8 cellular contexts compared by ENCODE assay signal in the genomic region with DNA sequence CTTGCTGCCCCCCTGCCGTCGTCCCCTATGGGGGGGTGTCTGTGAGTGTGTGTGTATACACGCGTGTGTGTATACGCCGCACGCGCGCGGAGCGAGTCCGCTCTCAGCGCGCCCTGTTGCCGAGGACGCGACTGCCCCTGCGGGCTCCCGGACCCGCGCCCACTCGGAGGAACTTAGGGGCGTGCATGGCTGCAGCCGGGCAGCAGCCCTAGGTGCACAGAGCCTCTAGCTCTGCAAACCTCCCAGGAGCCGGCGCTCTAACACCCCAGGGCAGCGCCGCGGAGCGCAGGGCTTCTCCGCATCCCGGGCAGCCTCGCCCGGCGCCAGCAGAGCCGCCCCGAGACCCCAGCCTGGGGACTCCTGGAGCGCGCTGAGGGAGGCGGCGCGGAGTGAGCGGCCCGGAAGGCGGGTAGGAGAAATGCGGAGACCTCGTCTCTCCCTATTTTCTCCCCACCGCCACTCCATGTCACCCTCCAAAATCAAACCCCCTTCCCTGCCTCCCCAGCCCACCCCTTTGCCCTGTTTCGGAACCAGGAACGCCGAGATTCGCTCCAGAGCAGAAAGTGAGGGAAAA. TPM values are rescaled to one million over a fixed set of nuclear protein-coding genes. Genes with fewer than 3 reads are reported as not detected.
DNase-seq lines count a peak whose midpoint lies in the region; ATAC-seq, FAIRE-seq and TF ChIP-seq lines count a peak whose summit lies in the region.

No MANE protein-coding gene starts in this region.

- intact Hi-C loops in endothelial cell of umbilical vein (cut with micrococcal nuclease), result loop anchor here (2.0 to 10.0 kb wide), 3 partner anchors 40 to 206 kb away; a partner anchor contains a TSS
- intact Hi-C loops in transverse colon (cut with DNase I; ENCODE audit: low total_unique reads), result loop anchor here (2.0 to 5.0 kb wide), 2 partner anchors 46 to 104 kb away; no protein-coding TSS in a partner anchor

- 0% methylated on average over 3 to 41 of the region's 52 CpGs for WGBS in transverse colon (ENCODE audit: low coverage in 1 of 2), 2 donors

- peaks cover 6% of the 10 kb centered on the region for H3K9me3 Mint-ChIP-seq in activated CD4-positive, alpha-beta T cell treated with anti-CD3 and anti-CD28 coated beads, Interleukin-2, amount 10 ng/mL, durations not matched to agents 7 days and 5 days

- H3K27ac ChIP-seq in BLaER1, result peak overlapping the region; percentile 89
- H3K27ac ChIP-seq in KMS-11, result peak overlapping the region; percentile 93
- H3K27ac ChIP-seq in endothelial cell of umbilical vein (ENCODE audit: insufficient read depth, low read depth, low read length), result peak overlapping the region; percentile 90
- peak overlapping the region; percentile 90 to 97 (median 94) for H3K27ac ChIP-seq in transverse colon

- peaks cover 40% of the 10 kb centered on the region for H4K20me1 ChIP-seq in BLaER1
- H4K20me1 ChIP-seq in KMS-11 (ENCODE audit: insufficient read depth), result no peaks in the 10 kb centered on the region
- H4K20me1 ChIP-seq in endothelial cell of umbilical vein (replicated peaks; ENCODE audit: control insufficient read depth, extremely low read depth, insufficient read depth, low read length), result peaks cover 2% of the 10 kb centered on the region

- DNase-seq in activated CD4-positive, alpha-beta T cell treated with anti-CD3 and anti-CD28 coated beads, Interleukin-2, amount 10 ng/mL, durations not matched to agents 7 days and 5 days, result no peak
- DNase-seq in endothelial cell of umbilical vein (ENCODE audit: low read depth, low spot score), result peak; percentile 48
- DNase-seq in transverse colon, result peak; percentile 48
- no peak for DNase-seq in GM19240 (ENCODE audit: insufficient read length, low spot score)

- H3K4me1 ChIP-seq in BLaER1, result peaks cover 59% of the 10 kb centered on the region
- H3K4me1 ChIP-seq in KMS-11 (ENCODE audit: low read depth, poor library complexity, severe bottlenecking), result peaks cover 51% of the 10 kb centered on the region
- H3K4me1 ChIP-seq in endothelial cell of umbilical vein (ENCODE audit: control insufficient read depth, extremely low read depth, insufficient read depth, low read length), result peaks cover 21% of the 10 kb centered on the region
- peaks cover 56% of the 10 kb centered on the region for H3K4me1 ChIP-seq in mononuclear cell (ENCODE audit: insufficient read depth, low read length)
- peaks cover 10 to 47% (median 30%) of the 10 kb centered on the region in 4 donors for H3K4me1 ChIP-seq in transverse colon

- FAIRE-seq in endothelial cell of umbilical vein (lab: Jason Lieb, UNC), result no peak

- POLR2A ChIA-PET in activated CD4-positive, alpha-beta T cell treated with anti-CD3 and anti-CD28 coated beads, Interleukin-2, amount 10 ng/mL, durations not matched to agents 7 days and 5 days (lab: Charles Lee), result no interaction called here
- POLR2A ChIA-PET in endothelial cell of umbilical vein (lab: Charles Lee), result interaction anchor here (0.6 to 2.0 kb wide), 3 partner anchors 53 to 647 kb away, joined by 8 to 10 read pairs (median 8); no protein-coding TSS in a partner anchor

- peak overlapping the region; percentile 90 for H3K27ac Mint-ChIP-seq in activated CD4-positive, alpha-beta T cell treated with anti-CD3 and anti-CD28 coated beads, Interleukin-2, amount 10 ng/mL, durations not matched to agents 7 days and 5 days

- TF ChIP-seq POLR2A in endothelial cell of umbilical vein (IDR thresholded peaks at IDR 0.05; ENCODE audit: low read depth, low read length) (no peak), transverse colon (IDR thresholded peaks at IDR 0.05) (no peak)

- peak overlapping the region; percentile 87 for H3K4me3 Mint-ChIP-seq in activated CD4-positive, alpha-beta T cell treated with anti-CD3 and anti-CD28 coated beads, Interleukin-2, amount 10 ng/mL, durations not matched to agents 7 days and 5 days

- peak; percentile 25 for ATAC-seq in GM18520 (IDR thresholded peaks at IDR 0.05; ENCODE audit: unreplicated experiment)

- no peaks in the 10 kb centered on the region for H3K27me3 Mint-ChIP-seq in activated CD4-positive, alpha-beta T cell treated with anti-CD3 and anti-CD28 coated beads, Interleukin-2, amount 10 ng/mL, durations not matched to agents 7 days and 5 days

- H3K9me1 ChIP-seq in endothelial cell of umbilical vein (replicated peaks; ENCODE audit: control insufficient read depth, extremely low read depth, insufficient read depth, low read length), result no peaks in the 10 kb centered on the region

- in situ Hi-C loops in transverse colon (cut with MboI; ENCODE audit: low pct_ligation_motif_present in 1 of 4, low pct_unique_long_range_greater_than_20kb in 1 of 4, low sequenced_read_pairs in 3 of 4), result loop anchor here in 1 of 4 donors (10.0 kb wide), 1 partner anchor 86 kb away; no protein-coding TSS in a partner anchor

- dilution Hi-C loops in endothelial cell of umbilical vein (cut with MboI; ENCODE audit: extremely low pct_ligation_motif_present, low sequenced_read_pairs), result no loop called here

- H3K27me3 ChIP-seq in BLaER1 (no peaks in the 10 kb centered on the region), KMS-11 (ENCODE audit: insufficient read depth, low read depth) (no peaks in the 10 kb centered on the region), endothelial cell of umbilical vein (ENCODE audit: control insufficient read depth in 2 of 2, insufficient read depth in 2 of 2, low read length in 2 of 2) (no peaks in the 10 kb centered on the region), mononuclear cell (ENCODE audit: insufficient read depth, low read length) (no peaks in the 10 kb centered on the region), transverse colon (no peaks in the 10 kb centered on the region)

- peak overlapping the region; percentile 89 for H3K9ac ChIP-seq in BLaER1
- peak overlapping the region; percentile 79 for H3K9ac ChIP-seq in KMS-11
- H3K9ac ChIP-seq in endothelial cell of umbilical vein (replicated peaks; ENCODE audit: extremely low read depth, insufficient read depth, low read length), result peak overlapping the region; percentile 85

- CTCF ChIA-PET in activated CD4-positive, alpha-beta T cell treated with anti-CD3 and anti-CD28 coated beads, Interleukin-2, amount 10 ng/mL, durations not matched to agents 7 days and 5 days (lab: Charles Lee), result interaction anchor here (0.8 to 1.8 kb wide), 3 partner anchors 9 to 27 kb away, joined by 3 to 8 read pairs (median 6); no protein-coding TSS in a partner anchor
- CTCF ChIA-PET in endothelial cell of umbilical vein (lab: Charles Lee), result interaction anchor here (1.0 to 2.0 kb wide), 8 partner anchors 76 to 112 kb away, joined by 3 to 13 read pairs (median 4); no protein-coding TSS in a partner anchor

- peaks cover 41% of the 10 kb centered on the region for H3K4me1 Mint-ChIP-seq in activated CD4-positive, alpha-beta T cell treated with anti-CD3 and anti-CD28 coated beads, Interleukin-2, amount 10 ng/mL, durations not matched to agents 7 days and 5 days

- H3K79me2 ChIP-seq in KMS-11 (ENCODE audit: insufficient read depth, low read depth) (peaks cover 37% of the 10 kb centered on the region; the same call in 1 of the 2 replicates), endothelial cell of umbilical vein (ENCODE audit: control insufficient read depth, insufficient read depth, low read length) (peaks cover 24% of the 10 kb centered on the region)

- peak overlapping the region; percentile 85 for H3K4me3 ChIP-seq in BLaER1
- peak overlapping the region; percentile 87 for H3K4me3 ChIP-seq in KMS-11 (IDR thresholded peaks at IDR 0.05; ENCODE audit: insufficient read depth, low read depth, low read length)
- H3K4me3 ChIP-seq in endothelial cell of umbilical vein (replicated peaks in 1 of 3; ENCODE audit: insufficient read depth in 1 of 3, low read depth in 1 of 3, low read length in 3 of 3), result peak overlapping the region; percentile 68 to 89 (median 70)
- H3K4me3 ChIP-seq in mononuclear cell (ENCODE audit: low read length), result peak overlapping the region; percentile 72
- H3K4me3 ChIP-seq in transverse colon, result peak overlapping the region; percentile 66 to 96 (median 82)

- peak overlapping the region; percentile 99 for H3K4me2 ChIP-seq in BLaER1
- H3K4me2 ChIP-seq in KMS-11, result peak overlapping the region; percentile 82; the same call in 1 of the 2 replicates
- H3K4me2 ChIP-seq in endothelial cell of umbilical vein (ENCODE audit: insufficient read depth, low read length), result peak overlapping the region; percentile 93

- peak overlapping the region; percentile 98 for H2AFZ ChIP-seq in KMS-11 (ENCODE audit: low read depth)
- H2AFZ ChIP-seq in endothelial cell of umbilical vein (ENCODE audit: low read depth, low read length), result peak overlapping the region; percentile 81

- TF ChIP-seq CTCF in KMS-11 (conservative IDR thresholded peaks at IDR 0.05; ENCODE audit: low read depth, low read length) (no peak), endothelial cell of umbilical vein (IDR thresholded peaks at IDR 0.05; ENCODE audit: extremely low read depth in 1 of 2, insufficient read depth in 1 of 2, low read depth in 1 of 2, low read length in 2 of 2) (no peak), transverse colon (IDR thresholded peaks at IDR 0.05) (no peak)

- H3K36me3 Mint-ChIP-seq in activated CD4-positive, alpha-beta T cell treated with anti-CD3 and anti-CD28 coated beads, Interleukin-2, amount 10 ng/mL, durations not matched to agents 7 days and 5 days (ENCODE audit: low read depth), result peaks cover 40% of the 10 kb centered on the region

- no peak for TF ChIP-seq EP300 in transverse colon (IDR thresholded peaks at IDR 0.05; ENCODE audit: low read depth)

- peaks cover 26% of the 10 kb centered on the region for H3K36me3 ChIP-seq in BLaER1
- no peaks in the 10 kb centered on the region for H3K36me3 ChIP-seq in KMS-11 (ENCODE audit: insufficient read depth)
- peaks cover 1 to 2% of the 10 kb centered on the region in 2 experiments for H3K36me3 ChIP-seq in endothelial cell of umbilical vein (ENCODE audit: control insufficient read depth in 2 of 2, extremely low read depth in 1 of 2, insufficient read depth in 2 of 2, low read length in 2 of 2)
- H3K36me3 ChIP-seq in transverse colon, result no peaks in the 10 kb centered on the region

- peaks cover 13% of the 10 kb centered on the region for H3K9me3 ChIP-seq in BLaER1
- H3K9me3 ChIP-seq in endothelial cell of umbilical vein (replicated peaks; ENCODE audit: control insufficient read depth, insufficient read depth, low read length), result no peaks in the 10 kb centered on the region
- no peaks in the 10 kb centered on the region for H3K9me3 ChIP-seq in mononuclear cell (ENCODE audit: low read depth, low read length)
- H3K9me3 ChIP-seq in transverse colon, result no peaks in the 10 kb centered on the region

- no TSS peak for BruUV-seq in endothelial cell of umbilical vein (replicated peaks; lab: Mats Ljungman, UMichigan)

RNA-seq across cellular contexts. Expression of a gene that starts 0.6 kb away (rescaled TPM):
- 10 to 100 TPM; 61.1 to 64.0 TPM for total RNA-seq in activated CD4-positive, alpha-beta T cell treated with anti-CD3 and anti-CD28 coated beads, Interleukin-2, amount 10 ng/mL, durations not matched to agents 7 days and 5 days
- total RNA-seq in endothelial cell of umbilical vein (34.8 and 37.2 TPM in 2 replicates), mononuclear cell (235 TPM), transverse colon (10 to 100 TPM; 14.3 to 57.6 (median 23.7) TPM)
- 7.2 and 7.7 TPM in 2 replicates for polyA plus RNA-seq in endothelial cell of umbilical vein
- polyA plus RNA-seq in endothelial cell of umbilical vein (2011; cell fraction: cytosol; rRNA removed), result 5.2 and 6.4 TPM in 2 replicates
- polyA plus RNA-seq in endothelial cell of umbilical vein (2011; cell fraction: nucleus; rRNA removed), result 16.7 and 18.5 TPM in 2 replicates
- 8.2 and 9.9 TPM in 2 replicates for polyA plus RNA-seq in endothelial cell of umbilical vein (2012)
- polyA minus RNA-seq in endothelial cell of umbilical vein, result 18.9 and 21.7 TPM in 2 replicates
- 0.20 TPM for polyA minus RNA-seq in endothelial cell of umbilical vein (2011; cell fraction: cytosol; rRNA and poly(A)+ RNA removed)
- polyA minus RNA-seq in endothelial cell of umbilical vein (2011; cell fraction: nucleus; rRNA and poly(A)+ RNA removed), result 23.3 and 33.6 TPM in 2 replicates

Comparison
In these comparisons a context has a peak if more than half of its experiments do, and no peak if none do; other contexts are left out.
1. DNase-seq: peak in endothelial cell of umbilical vein (single experiment) and transverse colon (single experiment); none in activated CD4-positive, alpha-beta T cell treated with anti-CD3 and anti-CD28 coated beads, Interleukin-2, amount 10 ng/mL, durations not matched to agents 7 days and 5 days (single experiment) and GM19240 (single experiment).
2. Peak in every context shown above with its lines, with median percentiles within 50 percentile points of each other: H3K27ac ChIP-seq, H3K4me2 ChIP-seq, H3K4me3 ChIP-seq and H3K9ac ChIP-seq.